Comparison of ENCODE assay signal across 9 cellular contexts in genomic region chr5:157303667-157304327, GRCh38. TPM values are rescaled to one million over a fixed set of nuclear protein-coding genes. Genes with fewer than 3 reads are reported as not detected.
A peak's percentile ranks its signal among the peaks of the same experiment; 100 is the strongest.
DNase-seq lines count a peak whose midpoint lies in the region; ATAC-seq, FAIRE-seq and TF ChIP-seq lines count a peak whose summit lies in the region.
"Had no signal": no experiment of that assay in that cellular context is flagged by ENCODE, and none has a peak within 500 bp of the region (broad histone marks: within the 10 kb centered on the region; RNA-seq: fewer than 3 reads in every experiment).

No MANE protein-coding gene starts in this region.

- BruUV-seq in K562 (replicated peaks; lab: Mats Ljungman, UMichigan), result no TSS peak

- peak in 1 of 2 experiments; percentile 16; a peak in 1 of 4 replicates for TF ChIP-seq RAD21 in K562 (CRISPR knock-in tag; conservative IDR thresholded peaks at IDR 0.05 in 1 of 2, IDR thresholded peaks at IDR 0.05 in 1 of 2)

- no peaks in the 10 kb centered on the region for H3K9me3 ChIP-seq in K562 (replicated peaks; ENCODE audit: control insufficient read depth, insufficient read depth, low read depth, low read length)
- H3K9me3 ChIP-seq in neutrophil, result no peaks in the 10 kb centered on the region
- H3K9me3 ChIP-seq in esophagus muscularis mucosa, result no peaks in the 10 kb centered on the region

- no peak overlapping the region for H3K4me2 ChIP-seq in K562 (ENCODE audit: insufficient read depth, low read length)

- TF ChIP-seq POLR2A in K562 (conservative IDR thresholded peaks at IDR 0.05) (no peak), esophagus muscularis mucosa (IDR thresholded peaks at IDR 0.05; ENCODE audit: low read depth) (no peak)

- H3K27ac ChIP-seq in K562 (ENCODE audit: extremely low read depth, low read depth, low read length) (no peak overlapping the region), neutrophil (peak overlapping the region; percentile 1), esophagus muscularis mucosa (replicated peaks in 1 of 4) (no peak overlapping the region)

- no peaks in the 10 kb centered on the region for H3K9me1 ChIP-seq in K562 (ENCODE audit: control insufficient read depth, insufficient read depth, low read length)

- in situ Hi-C loops in K562 (cut with MboI), result no loop called here

- WGBS in K562 (ENCODE audit: insufficient coverage, low coverage, missing lambda C conversion rate), result 5% methylated on average over 8 of the region's 8 CpGs
- WGBS in esophagus muscularis mucosa, result 73% methylated on average over 6 of the region's 8 CpGs

- intact Hi-C loops in K562 (cut with micrococcal nuclease), result no loop called here
- intact Hi-C loops in esophagus muscularis mucosa (cut with DNase I), result no loop called here

- TF ChIP-seq CTCF in GM12874 (IDR thresholded peaks at IDR 0.05; ENCODE audit: insufficient read depth, low read depth, low read length), result peak; percentile 35; the same call in 1 of the 2 replicates
- TF ChIP-seq CTCF in K562 (IDR thresholded peaks at IDR 0.05 in 2 of 3, conservative IDR thresholded peaks at IDR 0.05 in 1 of 3; ENCODE audit: insufficient read depth in 2 of 3, low read depth in 1 of 3, low read length in 3 of 3), result peak; percentile 48 to 54 (median 51); a peak in 5 of 6 replicates
- TF ChIP-seq CTCF in neutrophil (IDR thresholded peaks at IDR 0.05), result no peak
- no peak for TF ChIP-seq CTCF in esophagus muscularis mucosa (IDR thresholded peaks at IDR 0.05)

- H4K20me1 ChIP-seq in K562 (replicated peaks; ENCODE audit: control insufficient read depth, insufficient read depth, low read length), result no peaks in the 10 kb centered on the region

- CTCF ChIA-PET in K562 (lab: Yijun Ruan, JAX; ENCODE audit: low intra/inter-chr PET ratio), result no interaction called here

- no peaks in the 10 kb centered on the region for H3K79me2 ChIP-seq in K562 (ENCODE audit: control insufficient read depth, insufficient read depth, low read length)

- H3K4me1 ChIP-seq in K562 (replicated peaks in 1 of 2; ENCODE audit: control insufficient read depth in 2 of 2, insufficient read depth in 2 of 2, low read length in 2 of 2) (no peaks in the 10 kb centered on the region), neutrophil (ENCODE audit: control insufficient read depth in 1 of 2, insufficient read depth in 1 of 2, low read depth in 1 of 2, low read length in 1 of 2) (peaks cover 6 to 17% of the 10 kb centered on the region in 2 experiments), esophagus muscularis mucosa (peaks cover 0 to 4% (median 0%) of the 10 kb centered on the region in 4 donors)

- POLR2A ChIA-PET in K562 (lab: Yijun Ruan, JAX), result interaction anchor here (0.9 to 1.9 kb wide), 2 partner anchors 25 to 31 kb away, joined by 3 to 5 read pairs; no protein-coding TSS in a partner anchor

- no peaks in the 10 kb centered on the region for H3K36me3 ChIP-seq in K562 (ENCODE audit: control insufficient read depth, insufficient read depth, low read length)
- peaks cover 96% of the 10 kb centered on the region for H3K36me3 ChIP-seq in neutrophil
- H3K36me3 ChIP-seq in esophagus muscularis mucosa, result peaks cover 0 to 6% (median 4%) of the 10 kb centered on the region in 4 donors

- TF ChIP-seq EP300 in K562 (IDR thresholded peaks at IDR 0.05; ENCODE audit: low read length) (no peak), esophagus muscularis mucosa (IDR thresholded peaks at IDR 0.05) (no peak)

- no peak overlapping the region for H3K4me3 ChIP-seq in K562
- no peak overlapping the region for H3K4me3 ChIP-seq in neutrophil (ENCODE audit: low read depth in 1 of 2, low read length in 1 of 2)
- no peak overlapping the region for H3K4me3 ChIP-seq in esophagus muscularis mucosa

- no peak overlapping the region for H3K9ac ChIP-seq in K562 (ENCODE audit: insufficient read depth in 1 of 2, low read depth in 2 of 2, low read length in 2 of 2)

- peak; percentile 94 for ATAC-seq in K562
- no peak for ATAC-seq in GM18873 (IDR thresholded peaks at IDR 0.05; ENCODE audit: low FRiP score, unreplicated experiment)

- H2AFZ ChIP-seq in K562 (ENCODE audit: low read depth, low read length), result no peak overlapping the region

- H3K27me3 ChIP-seq in K562 (ENCODE audit: control insufficient read depth in 2 of 2, insufficient read depth in 2 of 2, low read length in 2 of 2), result peaks cover 10 to 13% of the 10 kb centered on the region in 2 experiments
- H3K27me3 ChIP-seq in neutrophil, result no peaks in the 10 kb centered on the region
- no peaks in the 10 kb centered on the region for H3K27me3 ChIP-seq in esophagus muscularis mucosa

- DNase-seq in T follicular helper cell (ENCODE audit: low read depth) (peak; percentile 45), K562 (ENCODE audit: extremely low read depth in 1 of 4, low spot score in 3 of 4) (peak; percentile 18 to 39 (median 37)), NCI-H774 (lab: John Stamatoyannopoulos, UW) (no peak), medulla oblongata (ENCODE audit: extremely low spot score) (no peak), esophagus muscularis mucosa (ENCODE audit: extremely low spot score) (no peak)
- DNase-seq: NCI-H146 had no signal

- peak; percentile 42 for FAIRE-seq in K562 (lab: Jason Lieb, UNC)

TF ChIP-seq in K562, 482 proteins besides CTCF, POLR2A, EP300 and RAD21:
- 0 out of 4 replicates have a peak, but pooled peaks of 1 of the 2 experiments have one; percentile 6 for TF ChIP-seq RCOR1 (IDR thresholded peaks at IDR 0.05; ENCODE audit: borderline replicate concordance in 1 of 2, low read depth in 2 of 2, low read length in 2 of 2)
- no peak for TF ChIP-seq IRF2 (CRISPR knock-in tag; IDR thresholded peaks at IDR 0.05)
- TF ChIP-seq TAF15 (IDR thresholded peaks at IDR 0.05; ENCODE audit: low read depth, low read length), result no peak
- no peak for TF ChIP-seq ZNF24 (IDR thresholded peaks at IDR 0.05)
- TF ChIP-seq E2F1 (CRISPR knock-in tag; IDR thresholded peaks at IDR 0.05), result no peak
- TF ChIP-seq ETS2 (tag; IDR thresholded peaks at IDR 0.05; ENCODE audit: borderline replicate concordance, poor library complexity, severe bottlenecking), result no peak
- no peak for TF ChIP-seq CLOCK (CRISPR knock-in tag; IDR thresholded peaks at IDR 0.05; ENCODE audit: borderline replicate concordance)

RNA-seq across cellular contexts. Expression of gene CYFIP2, which starts 37.9 kb away (rescaled TPM):
- 0.39 and 0.42 TPM in 2 replicates for total RNA-seq in K562 (2011; cell fraction: chromatin; rRNA removed; ENCODE audit: low replicate concordance)
- total RNA-seq in K562 (2011; cell fraction: nucleolus; rRNA removed), result 1.6 TPM in 1 of 2 replicates, not detected in the other
- total RNA-seq in K562 (2011; cell fraction: nucleoplasm; rRNA removed), result 0.38 and 1.2 TPM in 2 replicates
- 1.2 and 2.4 TPM in 2 replicates for total RNA-seq in K562 (2014; rRNA removed)
- total RNA-seq in K562 (2014; rRNA removed; fragmentation: Illumina TruSeq; extraction: Trizol), result 1.5 TPM in 2 replicates
- total RNA-seq in K562 (2015; rRNA removed; fragmentation: Illumina TruSeq; extraction: Trizol), result 0.76 and 0.83 TPM in 2 replicates
- 2.9 and 3.6 TPM in 2 replicates for total RNA-seq in K562 (2021)
- not detected in 2 replicates for polyA plus RNA-seq in K562 (2011; rRNA removed)
- 0.09 TPM in 1 of 2 replicates, not detected in the other for polyA plus RNA-seq in K562 (2011; cell fraction: cytosol; rRNA removed)
- polyA plus RNA-seq in K562 (2011; cell fraction: nucleus; rRNA removed), result 0.24 TPM in 1 of 2 replicates, not detected in the other
- 5.8 and 50.1 TPM in 2 replicates for polyA plus RNA-seq in K562 (2012)
- 1.8 and 2.2 TPM in 2 replicates for polyA plus RNA-seq in K562 (2014; fragmentation: Illumina TruSeq; extraction: Trizol)
- polyA plus RNA-seq in K562 (2014; fragmentation: Nextera tagmentation; extraction: Ambion mirVana), result 1 to 10 TPM; 1.1 to 1.3 TPM
- 1.5 TPM in 2 replicates for polyA plus RNA-seq in K562 (2014; rRNA removed)
- not detected in 2 replicates for polyA minus RNA-seq in K562 (2011; rRNA and poly(A)+ RNA removed)
- not detected in 2 replicates for polyA minus RNA-seq in K562 (2011; cell fraction: cytosol; rRNA and poly(A)+ RNA removed)
- polyA minus RNA-seq in K562 (2011; cell fraction: nucleus; rRNA and poly(A)+ RNA removed), result 0.27 TPM in 1 of 2 replicates, not detected in the other
- 10 to 100 TPM; 12.6 to 24.9 (median 14.6) TPM for total RNA-seq in esophagus muscularis mucosa

Comparison
In these comparisons a context has a peak if more than half of its experiments do, and no peak if none do; other contexts are left out.
1. CTCF ChIP-seq: peak in GM12874 (single experiment) and K562 (3 of 3); none in neutrophil (single experiment) and esophagus muscularis mucosa (0 of 3).
2. DNase-seq: peak in T follicular helper cell (single experiment) and K562 (4 of 4); none in NCI-H774 (single experiment), medulla oblongata (single experiment) and esophagus muscularis mucosa (single experiment).